Comparison of ENCODE assay signal across 13 cellular contexts in genomic region chr16:4089811-4090293, GRCh38. TPM values are rescaled to one million over a fixed set of nuclear protein-coding genes. Genes with fewer than 3 reads are reported as not detected.
A peak's percentile ranks its signal among the peaks of the same experiment; 100 is the strongest.
DNase-seq lines count a peak whose midpoint lies in the region; ATAC-seq and TF ChIP-seq lines count a peak whose summit lies in the region.
"Had no signal": no experiment of that assay in that cellular context is flagged by ENCODE, and none has a peak within 500 bp of the region (broad histone marks: within the 10 kb centered on the region; RNA-seq: fewer than 3 reads in every experiment).

No MANE protein-coding gene starts in this region.

- DNase-seq in Right ventricle myocardium superior (no peak), Right ventricle myocardium inferior (ENCODE audit: missing footprints) (no peak), upper lobe of right lung (no peak), H4 (ENCODE audit: low spot score) (no peak), brain microvascular endothelial cell (no peak)
- DNase-seq: activated CD4-positive, alpha-beta T cell treated with anti-CD3 and anti-CD28 coated beads for 4 hours; Caco-2; Karpas-422; NCI-H2081 treated with DMSO at 0.1 percent for 48 hours had no signal

- ATAC-seq in Right ventricle myocardium superior (ENCODE audit: poor library complexity), result peak; percentile 14
- no peak for ATAC-seq in Right ventricle myocardium inferior
- ATAC-seq in gastroesophageal sphincter, result no peak
- no peak for ATAC-seq in upper lobe of right lung
- ATAC-seq in HG03159 (IDR thresholded peaks at IDR 0.05; ENCODE audit: unreplicated experiment), result no peak

- TF ChIP-seq CTCF in gastroesophageal sphincter (IDR thresholded peaks at IDR 0.05) (no peak), upper lobe of right lung (IDR thresholded peaks at IDR 0.05) (no peak), brain microvascular endothelial cell (IDR thresholded peaks at IDR 0.05; ENCODE audit: low read depth, low read length, missing control alignments) (no peak)

- no peak for TF ChIP-seq POLR2A in gastroesophageal sphincter (IDR thresholded peaks at IDR 0.05)

- H3K36me3 ChIP-seq in gastroesophageal sphincter, result no peaks in the 10 kb centered on the region
- no peaks in the 10 kb centered on the region for H3K36me3 ChIP-seq in muscle layer of duodenum (ENCODE audit: control insufficient read depth in 1 of 2, insufficient read depth in 2 of 2, low read length in 2 of 2)
- H3K36me3 ChIP-seq in upper lobe of right lung, result no peaks in the 10 kb centered on the region
- no peaks in the 10 kb centered on the region for H3K36me3 ChIP-seq in brain microvascular endothelial cell (replicated peaks)

- H3K4me1 ChIP-seq in gastroesophageal sphincter (peaks cover 0 to 78% (median 25%) of the 10 kb centered on the region in 3 donors), muscle layer of duodenum (ENCODE audit: control insufficient read depth in 1 of 2, insufficient read depth in 2 of 2, low read length in 2 of 2) (peaks cover 0 to 32% of the 10 kb centered on the region in 2 donors), upper lobe of right lung (peaks cover 38% of the 10 kb centered on the region)

- in situ Hi-C loops in brain microvascular endothelial cell (cut with HindIII; ENCODE audit: low pct_ligation_motif_present, low sequenced_read_pairs), result no loop called here

- no peak for TF ChIP-seq EP300 in gastroesophageal sphincter (IDR thresholded peaks at IDR 0.05)

- H3K27me3 ChIP-seq in gastroesophageal sphincter (no peaks in the 10 kb centered on the region), muscle layer of duodenum (ENCODE audit: low read depth, low read length) (no peaks in the 10 kb centered on the region), upper lobe of right lung (no peaks in the 10 kb centered on the region), brain microvascular endothelial cell (replicated peaks) (no peaks in the 10 kb centered on the region)

- H3K27ac ChIP-seq in gastroesophageal sphincter (peak overlapping the region; percentile 16 to 78 (median 52)), muscle layer of duodenum (ENCODE audit: low read length) (no peak overlapping the region), upper lobe of right lung (peak overlapping the region; percentile 73), brain microvascular endothelial cell (no peak overlapping the region)

- WGBS in gastroesophageal sphincter (ENCODE audit: low coverage in 1 of 2), 2 donors, result no CpG with 5 or more reads among the region's 7 CpGs

- no peaks in the 10 kb centered on the region for H3K9me3 ChIP-seq in gastroesophageal sphincter
- no peaks in the 10 kb centered on the region for H3K9me3 ChIP-seq in muscle layer of duodenum (ENCODE audit: control insufficient read depth in 1 of 2, low read length in 2 of 2)
- no peaks in the 10 kb centered on the region for H3K9me3 ChIP-seq in upper lobe of right lung
- H3K9me3 ChIP-seq: Caco-2 had no signal

- H3K4me3 ChIP-seq in gastroesophageal sphincter (peak overlapping the region in 1 of 2 donors; percentile 28), muscle layer of duodenum (ENCODE audit: low read depth in 1 of 2, low read length in 2 of 2) (peak overlapping the region; percentile 11 to 23), upper lobe of right lung (no peak overlapping the region), brain microvascular endothelial cell (ENCODE audit: low read depth, low read length) (no peak overlapping the region)
- H3K4me3 ChIP-seq: skin epidermis had no signal

- intact Hi-C loops in Right ventricle myocardium superior (cut with DNase I) (no loop called here), Right ventricle myocardium inferior (cut with DNase I) (no loop called here), upper lobe of right lung (cut with DNase I) (no loop called here)

RNA-seq across cellular contexts. Expression of gene ADCY9, which starts 26.4 kb away (rescaled TPM):
- total RNA-seq in Right ventricle myocardium superior (44.8 TPM), Right ventricle myocardium inferior (48.2 TPM), gastroesophageal sphincter (10 to 100 TPM; 33.0 to 83.5 (median 43.4) TPM), upper lobe of right lung (49.6 TPM)
- total RNA-seq in H4 (2014; rRNA removed; shearing (Covaris generic)), result 3.9 and 5.1 TPM in 2 replicates

Comparison
In these comparisons a context has a peak if more than half of its experiments do, and no peak if none do; other contexts are left out.
1. H3K27ac ChIP-seq: peak in gastroesophageal sphincter (4 of 4) and upper lobe of right lung (single experiment); none in muscle layer of duodenum (single experiment) and brain microvascular endothelial cell (single experiment).
2. H3K4me3 ChIP-seq: peak in muscle layer of duodenum (2 of 2); none in upper lobe of right lung (single experiment) and brain microvascular endothelial cell (single experiment).